In the genomic region with DNA sequence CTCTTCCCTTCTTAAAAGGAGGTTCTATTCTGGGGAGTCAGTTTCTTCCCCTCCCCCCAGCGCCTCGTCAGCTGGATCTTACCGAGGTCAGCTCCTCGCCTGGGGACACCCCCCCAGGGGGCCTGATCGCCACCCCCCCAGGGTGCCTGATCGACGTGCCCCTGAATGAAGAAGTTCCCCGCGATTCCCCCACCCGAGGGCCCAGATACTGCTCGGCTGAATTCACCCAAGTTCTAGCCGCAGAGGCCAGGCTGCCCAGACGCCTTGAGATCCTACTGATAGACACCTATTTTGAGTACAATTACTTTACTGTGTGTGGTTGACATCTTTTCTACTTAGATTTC, we compare ENCODE assay signal across 8 cellular contexts. TPM values are rescaled to one million over a fixed set of nuclear protein-coding genes. Genes with fewer than 3 reads are reported as not detected.
A peak's percentile ranks its signal among the peaks of the same experiment; 100 is the strongest.
DNase-seq lines count a peak whose midpoint lies in the region; ATAC-seq, FAIRE-seq and TF ChIP-seq lines count a peak whose summit lies in the region.

No MANE protein-coding gene starts in this region.

- CTCF ChIA-PET in AG04450 (lab: Charles Lee) = no interaction called here

- peak overlapping the region; percentile 38 to 84 (median 68) for H3K27ac Mint-ChIP-seq in naive B cell

- peaks cover 5% of the 10 kb centered on the region; the same call in 1 of the 2 replicates for H3K4me1 ChIP-seq in HUES64 (ENCODE audit: insufficient read depth, low read length)

- POLR2A ChIA-PET in AG04450 (lab: Yijun Ruan, JAX) = no interaction called here

- H3K4me3 ChIP-seq in AG04450 (ENCODE audit: low read depth, low read length) (peak overlapping the region; percentile 74), HUES64 (ENCODE audit: low read length) (peak overlapping the region; percentile 79), cardiac fibroblast (replicated peaks in 1 of 2; ENCODE audit: low read depth in 2 of 2, low read length in 2 of 2) (peak overlapping the region; percentile 75 to 83)

- ATAC-seq in naive B cell (ENCODE audit: low read depth in 2 of 2) (no peak), GM19397 (IDR thresholded peaks at IDR 0.05; ENCODE audit: unreplicated experiment) (no peak)

- peak overlapping the region; percentile 79 to 89 (median 86) for H3K4me3 Mint-ChIP-seq in naive B cell

- H3K27ac ChIP-seq in AG04450 (ENCODE audit: low read depth, low read length) (no peak overlapping the region), HUES64 (ENCODE audit: low read depth, low read length) (no peak overlapping the region)

- H3K9me3 Mint-ChIP-seq in naive B cell = no peaks in the 10 kb centered on the region

- FAIRE-seq in D721Med (lab: Jason Lieb, UNC) = no peak

- TF ChIP-seq CTCF in AG04450 (IDR thresholded peaks at IDR 0.05; ENCODE audit: low read depth, low read length) (no peak), cardiac fibroblast (IDR thresholded peaks at IDR 0.05; ENCODE audit: low read depth, low read length) (no peak), D721Med (IDR thresholded peaks at IDR 0.05; ENCODE audit: insufficient read depth, missing control alignments) (no peak)

- H3K4me1 Mint-ChIP-seq in naive B cell = peaks cover 21 to 44% (median 36%) of the 10 kb centered on the region in 3 donors

- no peak for DNase-seq in AG04450 (ENCODE audit: low read depth, low spot score)
- no peak for DNase-seq in cardiac fibroblast (ENCODE audit: low read depth in 2 of 2)
- peak; percentile 11 for DNase-seq in naive B cell
- no peak for DNase-seq in NCI-H1694 (lab: John Stamatoyannopoulos, UW)
- DNase-seq in D721Med (ENCODE audit: insufficient read length, low spot score) = no peak
- no peak for DNase-seq in dedifferentiated amniotic fluid mesenchymal stem cell (ENCODE audit: extremely low spot score)

- H3K9me3 ChIP-seq in AG04450 (ENCODE audit: control insufficient read depth, insufficient read depth, low read length) (no peaks in the 10 kb centered on the region; the same call in 1 of the 2 replicates), HUES64 (ENCODE audit: insufficient read depth, low read depth, low read length) (no peaks in the 10 kb centered on the region)

- H3K36me3 ChIP-seq in HUES64 (ENCODE audit: insufficient read depth, low read length) = no peaks in the 10 kb centered on the region

- peaks cover 0 to 7% of the 10 kb centered on the region in 2 donors for H3K36me3 Mint-ChIP-seq in naive B cell

- H3K27me3 Mint-ChIP-seq in naive B cell = peaks cover 0 to 9% (median 0%) of the 10 kb centered on the region in 3 donors

- H3K9ac ChIP-seq in HUES64 (ENCODE audit: low read depth, low read length) = 0 out of 2 replicates have a peak overlapping the region, but pooled peaks have one; percentile 75

- WGBS in HUES64 = 13% methylated on average over 13 of the region's 13 CpGs

- no peaks in the 10 kb centered on the region for H3K27me3 ChIP-seq in AG04450 (ENCODE audit: control insufficient read depth, insufficient read depth, low read length)
- H3K27me3 ChIP-seq in HUES64 (ENCODE audit: insufficient read depth, low read length) = peaks cover 37% of the 10 kb centered on the region

RNA-seq across cellular contexts. Expression of a gene that starts 1.4 kb away (rescaled TPM):
- polyA plus RNA-seq in AG04450 (2011; rRNA removed) = 6.9 and 9.7 TPM in 2 replicates
- polyA minus RNA-seq in AG04450 (2011; rRNA and poly(A)+ RNA removed) = 9.5 and 9.9 TPM in 2 replicates
- polyA plus RNA-seq in HUES64 (2013, experiment 1 of 2) = 20.1 TPM
- polyA plus RNA-seq in HUES64 (2013, experiment 2 of 2) = 17.1 TPM
- 1 to 10 TPM; 1.0 to 4.8 (median 1.9) TPM for polyA plus RNA-seq in naive B cell (ENCODE audit: low read depth in 6 of 6)

RNA-seq across cellular contexts. Expression of a gene that starts 25.2 kb away (rescaled TPM):
- polyA plus RNA-seq in AG04450 (2011; rRNA removed) (11.6 and 16.0 TPM in 2 replicates), naive B cell (ENCODE audit: low read depth in 6 of 6) (1 to 10 TPM; 3.8 to 9.4 (median 5.2) TPM)
- polyA minus RNA-seq in AG04450 (2011; rRNA and poly(A)+ RNA removed) = 7.1 and 10.6 TPM in 2 replicates
- polyA plus RNA-seq in HUES64 (2013, experiment 1 of 2) = 12.8 TPM
- 15.0 TPM for polyA plus RNA-seq in HUES64 (2013, experiment 2 of 2)

RNA-seq across cellular contexts. Expression of a gene that starts 29.9 kb away (rescaled TPM):
- polyA plus RNA-seq in AG04450 (2011; rRNA removed) = 156 and 198 TPM in 2 replicates
- 79.2 and 129 TPM in 2 replicates for polyA minus RNA-seq in AG04450 (2011; rRNA and poly(A)+ RNA removed)
- polyA plus RNA-seq in HUES64 (2013, experiment 1 of 2) = 240 TPM
- polyA plus RNA-seq in HUES64 (2013, experiment 2 of 2) = 284 TPM
- 100 to 1,000 TPM in 1 of 6 donors, 10 to 100 TPM in 5; 56.9 to 104 (median 65.1) TPM for polyA plus RNA-seq in naive B cell (ENCODE audit: low read depth in 6 of 6)

RNA-seq across cellular contexts. Expression of a gene that starts 45.1 kb away (rescaled TPM):
- polyA plus RNA-seq in AG04450 (2011; rRNA removed) (40.8 and 68.0 TPM in 2 replicates), naive B cell (ENCODE audit: low read depth in 6 of 6) (10 to 100 TPM in 5 of 6 donors, 1 to 10 TPM in 1; 7.1 to 24.3 (median 17.2) TPM)
- 56.0 and 96.7 TPM in 2 replicates for polyA minus RNA-seq in AG04450 (2011; rRNA and poly(A)+ RNA removed)
- 50.5 TPM for polyA plus RNA-seq in HUES64 (2013, experiment 1 of 2)
- polyA plus RNA-seq in HUES64 (2013, experiment 2 of 2) = 61.3 TPM

RNA-seq across cellular contexts. Expression of a gene that starts 56.5 kb away (rescaled TPM):
- polyA plus RNA-seq in AG04450 (2011; rRNA removed) = 144 and 157 TPM in 2 replicates
- polyA minus RNA-seq in AG04450 (2011; rRNA and poly(A)+ RNA removed) = 32.7 and 46.2 TPM in 2 replicates
- 82.0 TPM for polyA plus RNA-seq in HUES64 (2013, experiment 1 of 2)
- 77.9 TPM for polyA plus RNA-seq in HUES64 (2013, experiment 2 of 2)
- 10 to 100 TPM; 60.1 to 76.8 (median 65.7) TPM for polyA plus RNA-seq in naive B cell (ENCODE audit: low read depth in 6 of 6)
